7 cellular contexts compared by ENCODE assay signal in genomic region chr1:43349594-43350306, GRCh38. TPM values are rescaled to one million over a fixed set of nuclear protein-coding genes. Genes with fewer than 3 reads are reported as not detected.
DNase-seq lines count a peak whose midpoint lies in the region; ATAC-seq, FAIRE-seq and TF ChIP-seq lines count a peak whose summit lies in the region.

No MANE protein-coding gene starts in this region.

- H3K27me3 ChIP-seq in right atrium auricular region (no peaks in the 10 kb centered on the region), small intestine (ENCODE audit: control insufficient read depth in 2 of 2, insufficient read depth in 2 of 2, low read length in 2 of 2) (no peaks in the 10 kb centered on the region)

- H3K4me1 Mint-ChIP-seq in activated T-helper 2 cell treated with anti-CD3 and anti-CD28 coated beads, Interferon-gamma antibody, Interleukin-2, Interleukin-4, amounts not matched to agents 10 μg/mL and 5 μg/mL and 100 μg/mL, durations not matched to agents 14 hours and 24 hours and 36 hours (ENCODE audit: low read depth), result peaks cover 24% of the 10 kb centered on the region

- TF ChIP-seq CTCF in right atrium auricular region (IDR thresholded peaks at IDR 0.05), result no peak

- H3K27ac Mint-ChIP-seq in activated T-helper 2 cell treated with anti-CD3 and anti-CD28 coated beads, Interferon-gamma antibody, Interleukin-2, Interleukin-4, amounts not matched to agents 10 μg/mL and 5 μg/mL and 100 μg/mL, durations not matched to agents 14 hours and 24 hours and 36 hours, result peak overlapping the region; percentile 78

- no peak for DNase-seq in activated T-helper 2 cell treated with anti-CD3 and anti-CD28 coated beads, Interferon-gamma antibody, Interleukin-2, Interleukin-4, amounts not matched to agents 10 μg/mL and 5 μg/mL and 100 μg/mL, durations not matched to agents 14 hours and 24 hours and 36 hours (ENCODE audit: low spot score)
- DNase-seq in right atrium auricular region (ENCODE audit: low spot score) (no peak), small intestine (no peak), DMS 273 (lab: John Stamatoyannopoulos, UW; ENCODE audit: unreplicated experiment) (no peak), HTR-8/SVneo (ENCODE audit: insufficient read length, low spot score) (no peak)

- H3K4me3 Mint-ChIP-seq in activated T-helper 2 cell treated with anti-CD3 and anti-CD28 coated beads, Interferon-gamma antibody, Interleukin-2, Interleukin-4, amounts not matched to agents 10 μg/mL and 5 μg/mL and 100 μg/mL, durations not matched to agents 14 hours and 24 hours and 36 hours (ENCODE audit: low read depth), result peak overlapping the region; percentile 65

- no peaks in the 10 kb centered on the region for H3K27me3 Mint-ChIP-seq in activated T-helper 2 cell treated with anti-CD3 and anti-CD28 coated beads, Interferon-gamma antibody, Interleukin-2, Interleukin-4, amounts not matched to agents 10 μg/mL and 5 μg/mL and 100 μg/mL, durations not matched to agents 14 hours and 24 hours and 36 hours (ENCODE audit: low read depth)

- WGBS in small intestine, 3 donors, result 30 to 51% (median 43%) methylated on average over 11 of the region's 11 CpGs

- H3K36me3 Mint-ChIP-seq in activated T-helper 2 cell treated with anti-CD3 and anti-CD28 coated beads, Interferon-gamma antibody, Interleukin-2, Interleukin-4, amounts not matched to agents 10 μg/mL and 5 μg/mL and 100 μg/mL, durations not matched to agents 14 hours and 24 hours and 36 hours (ENCODE audit: low read depth), result peaks cover 4% of the 10 kb centered on the region

- H3K4me3 ChIP-seq in right atrium auricular region (peak overlapping the region; percentile 41 to 54), small intestine (ENCODE audit: low read depth in 1 of 2, low read length in 2 of 2) (peak overlapping the region in 1 of 2 donors; percentile 54)

- intact Hi-C loops in activated T-helper 2 cell treated with anti-CD3 and anti-CD28 coated beads, Interferon-gamma antibody, Interleukin-2, Interleukin-4, amounts not matched to agents 10 μg/mL and 5 μg/mL and 100 μg/mL, durations not matched to agents 14 hours and 24 hours and 36 hours (cut with micrococcal nuclease), result loop anchor here (5.0 kb wide), 1 partner anchor 52 kb away; no protein-coding TSS in a partner anchor

- H3K27ac ChIP-seq in right atrium auricular region (peak overlapping the region; percentile 87 to 91), small intestine (ENCODE audit: low read depth in 1 of 2, low read length in 1 of 2) (peak overlapping the region; percentile 96 to 97)

- no peak for FAIRE-seq in small intestine (lab: Jason Lieb, UNC)
- no peak for FAIRE-seq in HTR-8/SVneo (lab: Jason Lieb, UNC)

- ATAC-seq in HG03432 (IDR thresholded peaks at IDR 0.05; ENCODE audit: unreplicated experiment) (peak; percentile 13), GM19463 (IDR thresholded peaks at IDR 0.05; ENCODE audit: unreplicated experiment) (no peak)

- H3K9me3 Mint-ChIP-seq in activated T-helper 2 cell treated with anti-CD3 and anti-CD28 coated beads, Interferon-gamma antibody, Interleukin-2, Interleukin-4, amounts not matched to agents 10 μg/mL and 5 μg/mL and 100 μg/mL, durations not matched to agents 14 hours and 24 hours and 36 hours, result no peaks in the 10 kb centered on the region

- no peaks in the 10 kb centered on the region for H3K36me3 ChIP-seq in right atrium auricular region
- H3K36me3 ChIP-seq in small intestine (ENCODE audit: control insufficient read depth in 2 of 2, insufficient read depth in 2 of 2, low read length in 2 of 2), result no peaks in the 10 kb centered on the region

- H3K9me3 ChIP-seq in right atrium auricular region (no peaks in the 10 kb centered on the region), small intestine (ENCODE audit: control insufficient read depth, low read depth) (no peaks in the 10 kb centered on the region)

- H3K4me1 ChIP-seq in right atrium auricular region (peaks cover 0 to 38% of the 10 kb centered on the region in 2 donors), small intestine (ENCODE audit: control insufficient read depth in 2 of 2, insufficient read depth in 1 of 2, low read depth in 1 of 2, low read length in 1 of 2) (no peaks in the 10 kb centered on the region)

RNA-seq across cellular contexts. Expression of gene CDC20, which starts 9.0 kb away (rescaled TPM):
- 125 and 128 TPM in 2 replicates for total RNA-seq in activated T-helper 2 cell treated with anti-CD3 and anti-CD28 coated beads, Interferon-gamma antibody, Interleukin-2, Interleukin-4, amounts not matched to agents 10 μg/mL and 5 μg/mL and 100 μg/mL, durations not matched to agents 14 hours and 24 hours and 36 hours
- 1 to 10 TPM in 1 of 2 donors, under 1 TPM in 1; 0.63 to 2.5 TPM for total RNA-seq in right atrium auricular region
- 10 to 100 TPM in 1 of 3 donors, 1 to 10 TPM in 2; 3.8 to 62.2 (median 6.3) TPM for polyA plus RNA-seq in small intestine

RNA-seq across cellular contexts. Expression of gene MPL, which starts 12.1 kb away (rescaled TPM):
- total RNA-seq in activated T-helper 2 cell treated with anti-CD3 and anti-CD28 coated beads, Interferon-gamma antibody, Interleukin-2, Interleukin-4, amounts not matched to agents 10 μg/mL and 5 μg/mL and 100 μg/mL, durations not matched to agents 14 hours and 24 hours and 36 hours, result not detected in 2 replicates
- under 1 TPM in 1 of 2 donors, not detected in 1; 0.39 TPM for total RNA-seq in right atrium auricular region
- not detected for polyA plus RNA-seq in small intestine

RNA-seq across cellular contexts. Expression of gene ELOVL1, which starts 18.1 kb away (rescaled TPM):
- 82.7 and 83.6 TPM in 2 replicates for total RNA-seq in activated T-helper 2 cell treated with anti-CD3 and anti-CD28 coated beads, Interferon-gamma antibody, Interleukin-2, Interleukin-4, amounts not matched to agents 10 μg/mL and 5 μg/mL and 100 μg/mL, durations not matched to agents 14 hours and 24 hours and 36 hours
- total RNA-seq in right atrium auricular region, result 10 to 100 TPM; 24.3 to 41.4 TPM
- polyA plus RNA-seq in small intestine, result 100 to 1,000 TPM in 1 of 3 donors, 10 to 100 TPM in 2; 60.6 to 105 (median 64.6) TPM

RNA-seq across cellular contexts. Expression of gene MED8, which starts 39.9 kb away (rescaled TPM):
- total RNA-seq in activated T-helper 2 cell treated with anti-CD3 and anti-CD28 coated beads, Interferon-gamma antibody, Interleukin-2, Interleukin-4, amounts not matched to agents 10 μg/mL and 5 μg/mL and 100 μg/mL, durations not matched to agents 14 hours and 24 hours and 36 hours, result 40.8 and 41.6 TPM in 2 replicates
- total RNA-seq in right atrium auricular region, result 10 to 100 TPM; 18.8 to 21.3 TPM
- 10 to 100 TPM; 36.6 to 40.3 (median 38.9) TPM for polyA plus RNA-seq in small intestine

RNA-seq across cellular contexts. Expression of gene SZT2, which starts 39.9 kb away (rescaled TPM):
- total RNA-seq in activated T-helper 2 cell treated with anti-CD3 and anti-CD28 coated beads, Interferon-gamma antibody, Interleukin-2, Interleukin-4, amounts not matched to agents 10 μg/mL and 5 μg/mL and 100 μg/mL, durations not matched to agents 14 hours and 24 hours and 36 hours, result 56.6 and 58.4 TPM in 2 replicates
- 10 to 100 TPM; 17.5 to 22.8 TPM for total RNA-seq in right atrium auricular region
- polyA plus RNA-seq in small intestine, result 10 to 100 TPM in 2 of 3 donors, 1 to 10 TPM in 1; 8.9 to 21.5 (median 16.5) TPM

Comparison
In these comparisons a context has a peak if more than half of its experiments do, and no peak if none do; other contexts are left out.
1. RNA of gene CDC20, which starts 9.0 kb away (total RNA-seq): 125 to 128 TPM in activated T-helper 2 cell treated with anti-CD3 and anti-CD28 coated beads, Interferon-gamma antibody, Interleukin-2, Interleukin-4, amounts not matched to agents 10 μg/mL and 5 μg/mL and 100 μg/mL, durations not matched to agents 14 hours and 24 hours and 36 hours; 0.63 to 2.5 TPM in right atrium auricular region; every median in the first group is over 10 times any median in the second.